Comparison of ENCODE assay signal across 18 cellular contexts in the genomic region with DNA sequence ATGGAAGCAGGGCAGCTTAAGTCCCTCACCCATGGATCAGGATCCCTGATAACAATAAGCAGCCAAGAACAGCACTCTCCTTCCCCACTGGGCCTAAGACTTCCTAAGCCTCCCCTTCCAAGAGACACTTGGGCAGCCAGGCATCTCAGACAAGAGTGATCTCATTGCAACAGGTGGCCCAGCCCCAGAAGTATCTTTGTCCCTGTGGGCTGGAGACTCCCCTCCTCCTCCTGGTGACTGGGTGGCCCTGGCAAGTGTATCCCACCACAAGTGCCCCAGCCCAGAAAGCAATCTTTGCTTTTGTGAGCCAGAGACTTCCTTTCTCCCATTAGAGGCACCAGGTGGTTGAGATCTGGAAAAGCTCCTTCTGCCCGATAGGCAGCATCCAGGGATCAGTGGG. TPM values are rescaled to one million over a fixed set of nuclear protein-coding genes. Genes with fewer than 3 reads are reported as not detected.
DNase-seq lines count a peak whose midpoint lies in the region; ATAC-seq and TF ChIP-seq lines count a peak whose summit lies in the region.
"Had no signal": no experiment of that assay in that cellular context is flagged by ENCODE, and none has a peak within 500 bp of the region (broad histone marks: within the 10 kb centered on the region; RNA-seq: fewer than 3 reads in every experiment).

No MANE protein-coding gene starts in this region.

- H3K27ac ChIP-seq in HEK293 (ENCODE audit: extremely low read depth, low read depth, low read length), result no peak overlapping the region
- H3K27ac ChIP-seq: 22Rv1; A549; BLaER1 treated with 17β-estradiol and CSF1 and Interleukin-3, amounts not matched to agents 10 nM and 100 nM; C4-2B had no signal

- H3K4me1 Mint-ChIP-seq in dendritic cell treated with granulocyte-macrophage colony-stimulating factor and Interleukin-4, amounts not matched to agents 40 ng/mL and 50 ng/mL, for 4 days (ENCODE audit: low read depth), result peaks cover 27% of the 10 kb centered on the region
- H3K4me1 Mint-ChIP-seq: B cell had no signal

- no peak overlapping the region for H3K4me3 Mint-ChIP-seq in dendritic cell treated with granulocyte-macrophage colony-stimulating factor and Interleukin-4, amounts not matched to agents 40 ng/mL and 50 ng/mL, for 4 days
- H3K4me3 Mint-ChIP-seq: B cell; CD4-positive, alpha-beta T cell; CD8-positive, alpha-beta T cell had no signal

- no peaks in the 10 kb centered on the region for H3K36me3 ChIP-seq in HEK293 (ENCODE audit: control insufficient read depth in 2 of 2, insufficient read depth in 1 of 2, low read length in 2 of 2)
- H3K36me3 ChIP-seq: BLaER1 treated with 17β-estradiol and CSF1 and Interleukin-3, amounts not matched to agents 10 nM and 100 nM had no signal

- intact Hi-C loops in dendritic cell treated with granulocyte-macrophage colony-stimulating factor and Interleukin-4, amounts not matched to agents 40 ng/mL and 50 ng/mL, for 4 days (cut with micrococcal nuclease), result no loop called here
- intact Hi-C loops in Right ventricle myocardium superior (cut with DNase I) (no loop called here), left cardiac atrium (cut with DNase I) (no loop called here)

- no peak overlapping the region for H3K4me3 ChIP-seq in HEK293 (ENCODE audit: low read depth, low read length)
- H3K4me3 ChIP-seq: A549; BLaER1 treated with 17β-estradiol and CSF1 and Interleukin-3, amounts not matched to agents 10 nM and 100 nM had no signal

- ATAC-seq in Right ventricle myocardium superior (ENCODE audit: poor library complexity), result no peak
- no peak for ATAC-seq in left cardiac atrium
- ATAC-seq: A549; CD8-positive, alpha-beta T cell had no signal

- DNase-seq in myocyte (ENCODE audit: low read depth) (peak; percentile 84), Right ventricle myocardium superior (no peak), left cardiac atrium (no peak)
- DNase-seq in stimulated activated CD4-positive, alpha-beta T cell treated with anti-CD3 and anti-CD28 coated beads, Interleukin-2, amount 100 ng/mL, for 24 hours, result no peak
- DNase-seq: AML-193; Caco-2; Calu3; CD4-positive, alpha-beta T cell; CD8-positive, alpha-beta T cell; DMS79 treated with DMSO at 0.1 percent for 48 hours; GF-D8 had no signal

- H3K27me3 Mint-ChIP-seq in dendritic cell treated with granulocyte-macrophage colony-stimulating factor and Interleukin-4, amounts not matched to agents 40 ng/mL and 50 ng/mL, for 4 days, result peaks cover 8% of the 10 kb centered on the region
- H3K27me3 Mint-ChIP-seq: CD4-positive, alpha-beta T cell had no signal

- TF ChIP-seq CTCF in HEK293 (tag by site-specific recombination; IDR thresholded peaks at IDR 0.05), result no peak

- CTCF ChIA-PET in HEK293 (lab: Yijun Ruan, JAX), result no interaction called here

- POLR2A ChIA-PET in HEK293 (lab: Yijun Ruan, JAX), result no interaction called here

- H3K27ac Mint-ChIP-seq in dendritic cell treated with granulocyte-macrophage colony-stimulating factor and Interleukin-4, amounts not matched to agents 40 ng/mL and 50 ng/mL, for 4 days, result peak overlapping the region; percentile 67
- H3K27ac Mint-ChIP-seq: B cell; CD4-positive, alpha-beta T cell; CD8-positive, alpha-beta T cell had no signal

- no peaks in the 10 kb centered on the region for H3K36me3 Mint-ChIP-seq in dendritic cell treated with granulocyte-macrophage colony-stimulating factor and Interleukin-4, amounts not matched to agents 40 ng/mL and 50 ng/mL, for 4 days (ENCODE audit: low read depth)
- H3K36me3 Mint-ChIP-seq: CD8-positive, alpha-beta T cell had no signal

- H3K9me3 Mint-ChIP-seq in dendritic cell treated with granulocyte-macrophage colony-stimulating factor and Interleukin-4, amounts not matched to agents 40 ng/mL and 50 ng/mL, for 4 days, result peaks cover 13% of the 10 kb centered on the region
- H3K9me3 Mint-ChIP-seq: CD8-positive, alpha-beta T cell had no signal

- no peaks in the 10 kb centered on the region for H3K4me1 ChIP-seq in HEK293 (ENCODE audit: control insufficient read depth, insufficient read depth, low read length)
- H3K4me1 ChIP-seq: A549 had no signal

- no peaks in the 10 kb centered on the region for H3K9me3 ChIP-seq in HEK293 (ENCODE audit: control insufficient read depth, insufficient read depth, low read depth, low read length)
- H3K9me3 ChIP-seq: A549, Caco-2 had no signal

TF ChIP-seq in HEK293, 187 proteins besides CTCF, POLR2A, EP300 and RAD21:
- TF ChIP-seq KLF9 (tag by site-specific recombination; IDR thresholded peaks at IDR 0.05; ENCODE audit: low read depth) (no peak), SCRT2 (tag by site-specific recombination; IDR thresholded peaks at IDR 0.05) (peak; percentile 68), ZNF600 (tag by site-specific recombination; IDR thresholded peaks at IDR 0.05) (no peak), ZNF19 (tag by site-specific recombination; IDR thresholded peaks at IDR 0.05; ENCODE audit: low read depth) (no peak)

RNA-seq across cellular contexts. Expression of a gene that starts 40.7 kb away (rescaled TPM):
- total RNA-seq in myocyte (23.1 and 32.0 TPM in 2 replicates), Right ventricle myocardium superior (20.2 TPM), left cardiac atrium (10 to 100 TPM; 16.7 to 19.2 TPM)
- polyA plus RNA-seq in myocyte (2012), result 22.3 TPM
